Comparison of ENCODE assay signal across 2 cellular contexts in genomic region chr17:80649200-80649644, GRCh38.
A peak's percentile ranks its signal among the peaks of the same experiment; 100 is the strongest.
TF ChIP-seq lines count a peak whose summit lies in the region.

No MANE protein-coding gene starts in this region.

TF ChIP-seq in K562, 482 proteins besides CTCF, POLR2A, EP300 and RAD21:
- TF ChIP-seq, protein P1, sequence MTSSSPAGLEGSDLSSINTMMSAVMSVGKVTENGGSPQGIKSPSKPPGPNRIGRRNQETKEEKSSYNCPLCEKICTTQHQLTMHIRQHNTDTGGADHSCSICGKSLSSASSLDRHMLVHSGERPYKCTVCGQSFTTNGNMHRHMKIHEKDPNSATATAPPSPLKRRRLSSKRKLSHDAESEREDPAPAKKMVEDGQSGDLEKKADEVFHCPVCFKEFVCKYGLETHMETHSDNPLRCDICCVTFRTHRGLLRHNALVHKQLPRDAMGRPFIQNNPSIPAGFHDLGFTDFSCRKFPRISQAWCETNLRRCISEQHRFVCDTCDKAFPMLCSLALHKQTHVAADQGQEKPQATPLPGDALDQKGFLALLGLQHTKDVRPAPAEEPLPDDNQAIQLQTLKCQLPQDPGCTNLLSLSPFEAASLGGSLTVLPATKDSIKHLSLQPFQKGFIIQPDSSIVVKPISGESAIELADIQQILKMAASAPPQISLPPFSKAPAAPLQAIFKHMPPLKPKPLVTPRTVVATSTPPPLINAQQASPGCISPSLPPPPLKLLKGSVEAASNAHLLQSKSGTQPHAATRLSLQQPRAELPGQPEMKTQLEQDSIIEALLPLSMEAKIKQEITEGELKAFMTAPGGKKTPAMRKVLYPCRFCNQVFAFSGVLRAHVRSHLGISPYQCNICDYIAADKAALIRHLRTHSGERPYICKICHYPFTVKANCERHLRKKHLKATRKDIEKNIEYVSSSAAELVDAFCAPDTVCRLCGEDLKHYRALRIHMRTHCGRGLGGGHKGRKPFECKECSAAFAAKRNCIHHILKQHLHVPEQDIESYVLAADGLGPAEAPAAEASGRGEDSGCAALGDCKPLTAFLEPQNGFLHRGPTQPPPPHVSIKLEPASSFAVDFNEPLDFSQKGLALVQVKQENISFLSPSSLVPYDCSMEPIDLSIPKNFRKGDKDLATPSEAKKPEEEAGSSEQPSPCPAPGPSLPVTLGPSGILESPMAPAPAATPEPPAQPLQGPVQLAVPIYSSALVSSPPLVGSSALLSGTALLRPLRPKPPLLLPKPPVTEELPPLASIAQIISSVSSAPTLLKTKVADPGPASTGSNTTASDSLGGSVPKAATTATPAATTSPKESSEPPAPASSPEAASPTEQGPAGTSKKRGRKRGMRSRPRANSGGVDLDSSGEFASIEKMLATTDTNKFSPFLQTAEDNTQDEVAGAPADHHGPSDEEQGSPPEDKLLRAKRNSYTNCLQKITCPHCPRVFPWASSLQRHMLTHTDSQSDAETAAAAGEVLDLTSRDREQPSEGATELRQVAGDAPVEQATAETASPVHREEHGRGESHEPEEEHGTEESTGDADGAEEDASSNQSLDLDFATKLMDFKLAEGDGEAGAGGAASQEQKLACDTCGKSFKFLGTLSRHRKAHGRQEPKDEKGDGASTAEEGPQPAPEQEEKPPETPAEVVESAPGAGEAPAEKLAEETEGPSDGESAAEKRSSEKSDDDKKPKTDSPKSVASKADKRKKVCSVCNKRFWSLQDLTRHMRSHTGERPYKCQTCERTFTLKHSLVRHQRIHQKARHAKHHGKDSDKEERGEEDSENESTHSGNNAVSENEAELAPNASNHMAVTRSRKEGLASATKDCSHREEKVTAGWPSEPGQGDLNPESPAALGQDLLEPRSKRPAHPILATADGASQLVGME (CRISPR knock-in tag; IDR thresholded peaks at IDR 0.05), result no peak
- no peak for TF ChIP-seq KHSRP (IDR thresholded peaks at IDR 0.05)
- TF ChIP-seq CEBPB (tag; IDR thresholded peaks at IDR 0.05), result peak; percentile 27; the same call in 1 of the 2 replicates
- no peak for TF ChIP-seq PTBP1 (IDR thresholded peaks at IDR 0.05; ENCODE audit: low read depth, low read length)
- no peak for TF ChIP-seq PHB2 (IDR thresholded peaks at IDR 0.05; ENCODE audit: low read depth)
- TF ChIP-seq ZNF589 (CRISPR knock-in tag; IDR thresholded peaks at IDR 0.05; ENCODE audit: low read depth), result 0 out of 2 replicates have a peak, but pooled peaks have one; percentile 28
- TF ChIP-seq IRF2 (CRISPR knock-in tag; IDR thresholded peaks at IDR 0.05), result no peak
- no peak for TF ChIP-seq CEBPG (CRISPR knock-in tag; IDR thresholded peaks at IDR 0.05)
- no peak for TF ChIP-seq CEBPG (tag; conservative IDR thresholded peaks at IDR 0.05 in 1 of 2, IDR thresholded peaks at IDR 0.05 in 1 of 2)
- no peak for TF ChIP-seq ZEB2 (IDR thresholded peaks at IDR 0.05)
- no peak for TF ChIP-seq SUPT5H (IDR thresholded peaks at IDR 0.05)
- no peak for TF ChIP-seq GTF2E2 (tag; IDR thresholded peaks at IDR 0.05)
- no peak for TF ChIP-seq ZMIZ1 (IDR thresholded peaks at IDR 0.05; ENCODE audit: low read depth in 2 of 2, low read length in 2 of 2)
- no peak for TF ChIP-seq NR3C1 (CRISPR knock-in tag; IDR thresholded peaks at IDR 0.05)
- no peak for TF ChIP-seq POLR2B (IDR thresholded peaks at IDR 0.05; ENCODE audit: low read depth, partially characterized antibody)
- no peak for TF ChIP-seq MXD1 (CRISPR knock-in tag; IDR thresholded peaks at IDR 0.05; ENCODE audit: borderline replicate concordance, poor library complexity, severe bottlenecking)

TF ChIP-seq in SK-N-SH treated with all-trans-retinoic acid at 6 μM for 48 hours, 23 proteins besides CTCF, POLR2A, EP300 and RAD21 (continued from another document):
- TF ChIP-seq, protein P2, sequence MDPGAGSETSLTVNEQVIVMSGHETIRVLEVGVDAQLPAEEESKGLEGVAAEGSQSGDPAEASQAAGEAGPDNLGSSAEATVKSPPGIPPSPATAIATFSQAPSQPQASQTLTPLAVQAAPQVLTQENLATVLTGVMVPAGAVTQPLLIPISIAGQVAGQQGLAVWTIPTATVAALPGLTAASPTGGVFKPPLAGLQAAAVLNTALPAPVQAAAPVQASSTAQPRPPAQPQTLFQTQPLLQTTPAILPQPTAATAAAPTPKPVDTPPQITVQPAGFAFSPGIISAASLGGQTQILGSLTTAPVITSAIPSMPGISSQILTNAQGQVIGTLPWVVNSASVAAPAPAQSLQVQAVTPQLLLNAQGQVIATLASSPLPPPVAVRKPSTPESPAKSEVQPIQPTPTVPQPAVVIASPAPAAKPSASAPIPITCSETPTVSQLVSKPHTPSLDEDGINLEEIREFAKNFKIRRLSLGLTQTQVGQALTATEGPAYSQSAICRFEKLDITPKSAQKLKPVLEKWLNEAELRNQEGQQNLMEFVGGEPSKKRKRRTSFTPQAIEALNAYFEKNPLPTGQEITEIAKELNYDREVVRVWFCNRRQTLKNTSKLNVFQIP (CRISPR knock-in tag; IDR thresholded peaks at IDR 0.05; ENCODE audit: borderline replicate concordance, low read depth), result no peak
- no peak for TF ChIP-seq ZFP3 (CRISPR knock-in tag; IDR thresholded peaks at IDR 0.05)
- no peak for TF ChIP-seq ZC3H10 (CRISPR knock-in tag; IDR thresholded peaks at IDR 0.05)
- TF ChIP-seq, protein P3, sequence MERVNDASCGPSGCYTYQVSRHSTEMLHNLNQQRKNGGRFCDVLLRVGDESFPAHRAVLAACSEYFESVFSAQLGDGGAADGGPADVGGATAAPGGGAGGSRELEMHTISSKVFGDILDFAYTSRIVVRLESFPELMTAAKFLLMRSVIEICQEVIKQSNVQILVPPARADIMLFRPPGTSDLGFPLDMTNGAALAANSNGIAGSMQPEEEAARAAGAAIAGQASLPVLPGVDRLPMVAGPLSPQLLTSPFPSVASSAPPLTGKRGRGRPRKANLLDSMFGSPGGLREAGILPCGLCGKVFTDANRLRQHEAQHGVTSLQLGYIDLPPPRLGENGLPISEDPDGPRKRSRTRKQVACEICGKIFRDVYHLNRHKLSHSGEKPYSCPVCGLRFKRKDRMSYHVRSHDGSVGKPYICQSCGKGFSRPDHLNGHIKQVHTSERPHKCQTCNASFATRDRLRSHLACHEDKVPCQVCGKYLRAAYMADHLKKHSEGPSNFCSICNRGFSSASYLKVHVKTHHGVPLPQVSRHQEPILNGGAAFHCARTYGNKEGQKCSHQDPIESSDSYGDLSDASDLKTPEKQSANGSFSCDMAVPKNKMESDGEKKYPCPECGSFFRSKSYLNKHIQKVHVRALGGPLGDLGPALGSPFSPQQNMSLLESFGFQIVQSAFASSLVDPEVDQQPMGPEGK (CRISPR knock-in tag; IDR thresholded peaks at IDR 0.05; ENCODE audit: borderline replicate concordance), result no peak
- TF ChIP-seq, protein P4, sequence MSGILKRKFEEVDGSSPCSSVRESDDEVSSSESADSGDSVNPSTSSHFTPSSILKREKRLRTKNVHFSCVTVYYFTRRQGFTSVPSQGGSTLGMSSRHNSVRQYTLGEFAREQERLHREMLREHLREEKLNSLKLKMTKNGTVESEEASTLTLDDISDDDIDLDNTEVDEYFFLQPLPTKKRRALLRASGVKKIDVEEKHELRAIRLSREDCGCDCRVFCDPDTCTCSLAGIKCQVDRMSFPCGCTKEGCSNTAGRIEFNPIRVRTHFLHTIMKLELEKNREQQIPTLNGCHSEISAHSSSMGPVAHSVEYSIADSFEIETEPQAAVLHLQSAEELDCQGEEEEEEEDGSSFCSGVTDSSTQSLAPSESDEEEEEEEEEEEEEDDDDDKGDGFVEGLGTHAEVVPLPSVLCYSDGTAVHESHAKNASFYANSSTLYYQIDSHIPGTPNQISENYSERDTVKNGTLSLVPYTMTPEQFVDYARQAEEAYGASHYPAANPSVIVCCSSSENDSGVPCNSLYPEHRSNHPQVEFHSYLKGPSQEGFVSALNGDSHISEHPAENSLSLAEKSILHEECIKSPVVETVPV (CRISPR knock-in tag; IDR thresholded peaks at IDR 0.05), result no peak
- no peak for TF ChIP-seq BACH2 (CRISPR knock-in tag; IDR thresholded peaks at IDR 0.05; ENCODE audit: borderline replicate concordance)
- TF ChIP-seq ZNF565 (CRISPR knock-in tag; conservative IDR thresholded peaks at IDR 0.05; ENCODE audit: low read depth), result no peak
